In genomic region chr1:154272217-154272998, GRCh38 we compare ENCODE assay signal across 8 cellular contexts.
DNase-seq lines count a peak whose midpoint lies in the region; ATAC-seq and TF ChIP-seq lines count a peak whose summit lies in the region.

HAX1 (plus strand) TSS chr1:154272629; CDS start chr1:154272724, 95 bp downstream.

- DNase-seq in AG09309 (ENCODE audit: low read depth) = peak; percentile 89
- peak; percentile 98 for DNase-seq in NCI-H345 (lab: John Stamatoyannopoulos, UW)
- DNase-seq in activated CD4-positive, CD25-positive, alpha-beta regulatory T cell (lab: John Stamatoyannopoulos, UW) = peak; percentile 85 to 92 (median 90)
- peak; percentile 86 to 97 for DNase-seq in central memory CD8-positive, alpha-beta T cell (ENCODE audit: low spot score in 2 of 2)
- DNase-seq in islet precursor cell = peak; percentile 97
- peak; percentile 93 to 95 for DNase-seq in stimulated activated CD4-positive, alpha-beta T cell treated with anti-CD3 and anti-CD28 coated beads, Interleukin-15, amount 100 ng/mL, for 1 hour (ENCODE audit: low read depth in 1 of 2, low spot score in 1 of 2)

- no peaks in the 10 kb centered on the region for H3K27me3 Mint-ChIP-seq in central memory CD8-positive, alpha-beta T cell

- no peaks in the 10 kb centered on the region for H3K9me3 Mint-ChIP-seq in central memory CD8-positive, alpha-beta T cell

- H3K36me3 Mint-ChIP-seq in central memory CD8-positive, alpha-beta T cell (ENCODE audit: insufficient read depth) = peaks cover 38% of the 10 kb centered on the region

- peak within 1 kb of the TSS; percentile 90 for H3K4me3 ChIP-seq in AG09309 (ENCODE audit: control insufficient read depth, low read depth, low read length)

- ATAC-seq in GM18909 (IDR thresholded peaks at IDR 0.05; ENCODE audit: poor library complexity, unreplicated experiment) = peak; percentile 92
- ATAC-seq in HG03196 (IDR thresholded peaks at IDR 0.05; ENCODE audit: unreplicated experiment) = peak; percentile 88
- peak; percentile 91 for ATAC-seq in central memory CD8-positive, alpha-beta T cell (replicated peaks; ENCODE audit: extremely low read depth, poor library complexity, severe bottlenecking)

- H3K27ac Mint-ChIP-seq in central memory CD8-positive, alpha-beta T cell (ENCODE audit: low read depth) = peak within 1 kb of the TSS; percentile 99

- TF ChIP-seq CTCF in AG09309 (IDR thresholded peaks at IDR 0.05; ENCODE audit: control insufficient read depth, insufficient read depth, low read depth, low read length, missing control alignments) = peak; percentile 79

- peak within 1 kb of the TSS; percentile 98 for H3K4me3 Mint-ChIP-seq in central memory CD8-positive, alpha-beta T cell

- peaks cover 29% of the 10 kb centered on the region for H3K4me1 Mint-ChIP-seq in central memory CD8-positive, alpha-beta T cell

Comparison
In these comparisons a context has a peak if more than half of its experiments do, and no peak if none do; other contexts are left out.
1. Peak in every context shown above with its lines: DNase-seq, ATAC-seq and H3K4me3 ChIP-seq.